ENCODE assay signal across 14 cellular contexts in the genomic region with DNA sequence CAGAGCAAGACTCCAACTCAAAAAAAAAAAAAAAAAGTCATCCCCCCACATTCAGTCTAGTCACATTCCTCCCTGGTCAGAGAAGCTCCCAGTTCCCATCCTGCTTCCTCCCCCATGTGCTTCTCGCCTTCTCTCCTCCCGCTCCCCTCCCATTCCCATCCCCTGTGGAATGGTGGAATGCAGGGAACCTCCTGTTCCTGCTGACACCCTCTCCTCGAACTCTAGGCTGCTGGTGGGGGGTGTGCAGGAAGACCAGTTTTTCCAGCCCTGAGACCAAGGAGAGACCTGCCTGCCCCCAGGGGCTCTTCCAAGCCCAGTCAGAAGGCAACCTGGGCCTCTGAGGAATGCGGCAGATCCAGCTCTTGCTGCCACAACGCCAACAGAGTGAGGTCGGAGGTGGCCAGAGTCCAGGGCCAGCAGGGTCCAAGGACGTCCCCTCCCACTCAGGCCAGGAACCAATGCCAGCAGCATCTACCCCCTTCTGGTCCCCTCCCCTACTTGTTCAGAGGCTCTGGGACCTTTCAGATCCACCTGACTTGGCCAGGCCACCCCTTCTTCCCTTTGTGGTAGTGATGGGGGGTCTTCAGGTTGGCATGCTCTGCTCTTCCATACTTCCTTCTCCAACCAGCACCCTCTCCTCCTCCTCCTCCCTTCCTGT. TPM values are rescaled to one million over a fixed set of nuclear protein-coding genes. Genes with fewer than 3 reads are reported as not detected.
A peak's percentile ranks its signal among the peaks of the same experiment; 100 is the strongest.
DNase-seq lines count a peak whose midpoint lies in the region; ATAC-seq and TF ChIP-seq lines count a peak whose summit lies in the region.
"Had no signal": no experiment of that assay in that cellular context is flagged by ENCODE, and none has a peak within 500 bp of the region (broad histone marks: within the 10 kb centered on the region; RNA-seq: fewer than 3 reads in every experiment).

No MANE protein-coding gene starts in this region.

- peak; percentile 84 for ATAC-seq in RWPE2 (ENCODE audit: low read depth)
- no peak for ATAC-seq in natural killer cell
- no peak for ATAC-seq in GM19452 (IDR thresholded peaks at IDR 0.05; ENCODE audit: unreplicated experiment)
- ATAC-seq: left colon had no signal

- H3K27ac Mint-ChIP-seq in HFFc6 (no peak overlapping the region), natural killer cell (no peak overlapping the region)

- intact Hi-C loops in prostate gland (cut with DNase I), result no loop called here
- intact Hi-C loops in natural killer cell (cut with micrococcal nuclease), result no loop called here

- H3K4me3 ChIP-seq in H7 (ENCODE audit: insufficient read depth, low read depth, low read length) (no peak overlapping the region), RWPE2 (ENCODE audit: severe bottlenecking) (no peak overlapping the region), prostate gland (no peak overlapping the region), coronary artery (no peak overlapping the region)
- H3K4me3 ChIP-seq: thoracic aorta had no signal

- H3K4me1 ChIP-seq in RWPE2 (ENCODE audit: insufficient read depth, poor library complexity, severe bottlenecking), result peaks cover 16% of the 10 kb centered on the region
- no peaks in the 10 kb centered on the region for H3K4me1 ChIP-seq in prostate gland (replicated peaks)

- TF ChIP-seq POLR2A in prostate gland (IDR thresholded peaks at IDR 0.05), result no peak

- H3K27ac ChIP-seq in RWPE2 (ENCODE audit: poor library complexity, severe bottlenecking) (peak overlapping the region; percentile 31), prostate gland (no peak overlapping the region), coronary artery (no peak overlapping the region)
- H3K27ac ChIP-seq: thoracic aorta had no signal

- no peaks in the 10 kb centered on the region for H3K9me3 Mint-ChIP-seq in HFFc6
- H3K9me3 Mint-ChIP-seq in natural killer cell, result no peaks in the 10 kb centered on the region

- H3K4me1 Mint-ChIP-seq in HFFc6 (ENCODE audit: low read depth) (no peaks in the 10 kb centered on the region), natural killer cell (no peaks in the 10 kb centered on the region)

- no peak overlapping the region for H3K4me3 Mint-ChIP-seq in HFFc6
- no peak overlapping the region for H3K4me3 Mint-ChIP-seq in natural killer cell

- 31% methylated on average over 7 of the region's 7 CpGs for WGBS in prostate gland

- no peak for TF ChIP-seq CTCF in RWPE2 (IDR thresholded peaks at IDR 0.05; ENCODE audit: poor library complexity, severe bottlenecking)
- no peak for TF ChIP-seq CTCF in prostate gland (IDR thresholded peaks at IDR 0.05)
- no peak for TF ChIP-seq CTCF in HFFc6 (IDR thresholded peaks at IDR 0.05)
- no peak for TF ChIP-seq CTCF in natural killer cell (IDR thresholded peaks at IDR 0.05)
- TF ChIP-seq CTCF in coronary artery (IDR thresholded peaks at IDR 0.05), result no peak

- DNase-seq in H7, result peak; percentile 81
- DNase-seq in RWPE2 (ENCODE audit: low spot score), result peak; percentile 84
- DNase-seq in iPS-NIHi7 (ENCODE audit: extremely low spot score), result peak; percentile 68
- DNase-seq in prostate gland (ENCODE audit: low spot score), result peak; percentile 78
- no peak for DNase-seq in HFFc6
- no peak for DNase-seq in natural killer cell
- DNase-seq in coronary artery (ENCODE audit: low spot score), result no peak
- DNase-seq: activated CD4-positive, alpha-beta T cell treated with anti-CD3 and anti-CD28 coated beads, Interleukin-2, amount 50 U/mL, for 4 hours; glutamatergic neuron; left colon had no signal

- H3K27me3 ChIP-seq in H7 (ENCODE audit: control insufficient read depth, insufficient read depth, low read length) (peaks cover 14% of the 10 kb centered on the region), RWPE2 (ENCODE audit: insufficient read depth, poor library complexity, severe bottlenecking) (no peaks in the 10 kb centered on the region), prostate gland (replicated peaks; ENCODE audit: insufficient read depth) (no peaks in the 10 kb centered on the region)

- H3K36me3 Mint-ChIP-seq in HFFc6 (ENCODE audit: low read depth) (no peaks in the 10 kb centered on the region), natural killer cell (no peaks in the 10 kb centered on the region)

- H3K9me3 ChIP-seq in RWPE2 (ENCODE audit: severe bottlenecking), result no peaks in the 10 kb centered on the region
- no peaks in the 10 kb centered on the region for H3K9me3 ChIP-seq in prostate gland
- H3K9me3 ChIP-seq: thoracic aorta had no signal

- peaks cover 61% of the 10 kb centered on the region for H3K27me3 Mint-ChIP-seq in HFFc6 (ENCODE audit: insufficient read depth)
- peaks cover 31 to 36% of the 10 kb centered on the region in 2 donors for H3K27me3 Mint-ChIP-seq in natural killer cell (ENCODE audit: low read depth in 2 of 2)

- no peaks in the 10 kb centered on the region for H3K36me3 ChIP-seq in H7 (replicated peaks; ENCODE audit: control insufficient read depth, insufficient read depth, low read length)
- H3K36me3 ChIP-seq in RWPE2 (ENCODE audit: low read depth), result no peaks in the 10 kb centered on the region
- H3K36me3 ChIP-seq in prostate gland, result no peaks in the 10 kb centered on the region
- H3K36me3 ChIP-seq: thoracic aorta had no signal

RNA-seq across cellular contexts. Expression of gene TAC4, which starts 39.3 kb away (rescaled TPM):
- not detected in 2 replicates for total RNA-seq in H7 (2014; rRNA removed; shearing (Covaris generic))
- not detected for total RNA-seq in prostate gland
- total RNA-seq in HFFc6 (2021; fragmentation: NEBNext Ultra II Directional; extraction: Animal tissue kit (Norgen Biotek cat#: 25700)), result not detected
- total RNA-seq in natural killer cell, result not detected
- total RNA-seq: cerebellum, left colon, pulmonary artery endothelial cell, thoracic aorta had no signal

Comparison
In these comparisons a context has a peak if more than half of its experiments do, and no peak if none do; other contexts are left out.
1. DNase-seq: peak in H7 (single experiment), RWPE2 (single experiment), iPS-NIHi7 (single experiment) and prostate gland (single experiment); none in HFFc6 (single experiment), natural killer cell (single experiment) and coronary artery (single experiment).